In genomic region chr6:149967591-149967990, GRCh38 we compare ENCODE assay signal across 27 cellular contexts. TPM values are rescaled to one million over a fixed set of nuclear protein-coding genes. Genes with fewer than 3 reads are reported as not detected.
"Had no signal": no experiment of that assay in that cellular context is flagged by ENCODE, and none has a peak within 500 bp of the region (broad histone marks: within the 10 kb centered on the region; RNA-seq: fewer than 3 reads in every experiment).

No MANE protein-coding gene starts in this region.

- H3K4me3 ChIP-seq: heart right ventricle, hepatocyte, lower lobe of right lung, psoas muscle, right lobe of liver, smooth muscle cell, tibial nerve, upper lobe of left lung had no signal

- H3K36me3 ChIP-seq: heart right ventricle, lower lobe of right lung, right lobe of liver, tibial nerve, upper lobe of left lung had no signal

- H3K27ac ChIP-seq: heart right ventricle, hepatocyte, lower lobe of right lung, parathyroid adenoma, psoas muscle, right lobe of liver, tibial nerve, upper lobe of left lung had no signal

- H3K9me3 Mint-ChIP-seq: naive thymus-derived CD8-positive, alpha-beta T cell; stimulated activated memory B cell treated with anti-CD40 and anti-IgM and Interleukin-4, amounts not matched to agents 10 μg/mL and 1 μg/mL and 100 μg/mL, for 72 hours; stimulated activated naive CD8-positive, alpha-beta T cell treated with anti-CD3 and anti-CD28 coated beads, Interleukin-15, amount 100 ng/mL, for 72 hours had no signal

- ATAC-seq: heart right ventricle; lower lobe of right lung; naive thymus-derived CD8-positive, alpha-beta T cell; psoas muscle; right lobe of liver; stimulated activated memory B cell treated with anti-CD40 and anti-IgM and Interleukin-4, amounts not matched to agents 10 μg/mL and 1 μg/mL and 100 μg/mL, for 72 hours; stimulated activated naive CD8-positive, alpha-beta T cell treated with anti-CD3 and anti-CD28 coated beads, Interleukin-15, amount 100 ng/mL, for 72 hours had no signal

- H3K27ac Mint-ChIP-seq: naive thymus-derived CD8-positive, alpha-beta T cell; stimulated activated memory B cell treated with anti-CD40 and anti-IgM and Interleukin-4, amounts not matched to agents 10 μg/mL and 1 μg/mL and 100 μg/mL, for 72 hours; stimulated activated naive CD8-positive, alpha-beta T cell treated with anti-CD3 and anti-CD28 coated beads, Interleukin-15, amount 100 ng/mL, for 72 hours had no signal

- H3K9me3 ChIP-seq: heart right ventricle, lower lobe of right lung, psoas muscle, right lobe of liver, tibial nerve, upper lobe of left lung had no signal

- H3K4me1 ChIP-seq: parathyroid adenoma, right lobe of liver had no signal

- H3K4me3 Mint-ChIP-seq: naive thymus-derived CD8-positive, alpha-beta T cell; stimulated activated memory B cell treated with anti-CD40 and anti-IgM and Interleukin-4, amounts not matched to agents 10 μg/mL and 1 μg/mL and 100 μg/mL, for 72 hours; stimulated activated naive CD8-positive, alpha-beta T cell treated with anti-CD3 and anti-CD28 coated beads, Interleukin-15, amount 100 ng/mL, for 72 hours had no signal

- DNase-seq: heart right ventricle; lower lobe of right lung; mammary epithelial cell; mesenchymal stem cell; naive thymus-derived CD8-positive, alpha-beta T cell; nucleus accumbens; psoas muscle; right lobe of liver; stimulated activated CD4-positive, alpha-beta T cell treated with anti-CD3 and anti-CD28 coated beads, Interleukin-1b, Interleukin-23, amount 100 ng/mL, for 48 hours; stimulated activated CD4-positive, alpha-beta T cell treated with anti-CD3 and anti-CD28 coated beads, Interleukin-2, amount 100 ng/mL, for 48 hours; stimulated activated CD4-positive, alpha-beta T cell treated with anti-CD3 and anti-CD28 coated beads, Interleukin-4, amount 100 ng/mL, for 4 hours; stimulated activated CD8-positive, alpha-beta memory T cell treated with anti-CD3 and anti-CD28 coated beads, Interleukin-4, amount 100 ng/mL, for 48 hours; stimulated activated naive CD4-positive, alpha-beta T cell treated with Interleukin-2 at 50 U/mL for 16 hours; stimulated activated naive CD8-positive, alpha-beta T cell treated with anti-CD3 and anti-CD28 coated beads, Interleukin-15, amount 100 ng/mL, for 72 hours; substantia nigra had no signal

RNA-seq across cellular contexts. Expression of gene ULBP1, which starts 3.8 kb away (rescaled TPM):
- total RNA-seq: skeletal muscle tissue had no signal

RNA-seq across cellular contexts. Expression of gene ULBP2, which starts 25.8 kb away (rescaled TPM):
- total RNA-seq: naive thymus-derived CD8-positive, alpha-beta T cell; skeletal muscle tissue had no signal

RNA-seq across cellular contexts. Expression of gene RAET1G, which starts 44.7 kb away (rescaled TPM):
- total RNA-seq: kidney epithelial cell; liver; naive thymus-derived CD8-positive, alpha-beta T cell; right lobe of liver; skeletal muscle tissue had no signal

RNA-seq across cellular contexts. Expression of gene RAET1L, which starts 57.7 kb away (rescaled TPM):
- total RNA-seq: heart right ventricle; hepatocyte; liver; lower lobe of right lung; mucosa of gallbladder; naive thymus-derived CD8-positive, alpha-beta T cell; osteoblast; posterior vena cava; psoas muscle; right lobe of liver; skeletal muscle tissue; tibial nerve; upper lobe of left lung had no signal
